ENCODE assay signal across 15 cellular contexts in the genomic region with DNA sequence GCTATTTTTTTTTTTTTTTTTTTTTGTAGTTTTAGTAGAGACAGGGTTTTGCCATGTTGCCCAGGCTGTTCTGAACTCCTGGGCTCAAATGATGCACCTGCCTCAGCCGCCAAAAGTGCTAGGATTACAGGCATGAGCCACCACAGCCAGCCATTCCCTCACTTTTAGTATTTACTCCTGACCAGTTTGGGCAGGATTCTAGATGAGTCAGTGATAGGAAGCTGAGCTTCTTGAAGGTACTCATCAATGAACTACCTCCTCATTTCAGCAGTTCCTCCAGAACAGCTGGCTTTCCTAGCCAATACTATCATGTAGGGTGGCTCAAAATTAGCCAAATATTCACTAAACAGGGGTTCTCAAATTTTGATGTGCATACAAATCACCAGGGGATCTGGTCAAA.
"Had no signal": no experiment of that assay in that cellular context is flagged by ENCODE, and none has a peak within 500 bp of the region (broad histone marks: within the 10 kb centered on the region; RNA-seq: fewer than 3 reads in every experiment).

No MANE protein-coding gene starts in this region.

- H3K27ac ChIP-seq: body of pancreas, coronary artery, left lung, neural progenitor cell had no signal

- DNase-seq: activated CD4-positive, alpha-beta T cell treated with anti-CD3 and anti-CD28 coated beads, Interleukin-2, amount 10 ng/mL, durations not matched to agents 24 days and 14 days; activated CD8-positive, alpha-beta memory T cell treated with anti-CD3 and anti-CD28 coated beads for 24 hours; activated naive CD8-positive, alpha-beta T cell treated with anti-CD3 and anti-CD28 coated beads for 36 hours; amygdala; body of pancreas; islet precursor cell; left lung; naive B cell; stimulated activated CD4-positive, alpha-beta T cell treated with anti-CD3 and anti-CD28 coated beads, Interleukin-1b, Interleukin-23, amount 100 ng/mL, for 48 hours; stimulated activated naive CD8-positive, alpha-beta T cell treated with anti-CD3 and anti-CD28 coated beads, Interleukin-15, amount 100 ng/mL, for 72 hours had no signal

- H3K27ac Mint-ChIP-seq: activated CD4-positive, alpha-beta T cell treated with anti-CD3 and anti-CD28 coated beads, Interleukin-2, amount 10 ng/mL, durations not matched to agents 24 days and 14 days; activated naive CD8-positive, alpha-beta T cell treated with anti-CD3 and anti-CD28 coated beads for 36 hours; naive B cell; neural progenitor cell; stimulated activated naive CD8-positive, alpha-beta T cell treated with anti-CD3 and anti-CD28 coated beads, Interleukin-15, amount 100 ng/mL, for 72 hours; type B pancreatic cell; WTC11 had no signal

- H3K36me3 Mint-ChIP-seq: activated naive CD8-positive, alpha-beta T cell treated with anti-CD3 and anti-CD28 coated beads for 36 hours; naive B cell; neural progenitor cell; type B pancreatic cell; WTC11 had no signal

- H3K9me3 Mint-ChIP-seq: activated CD4-positive, alpha-beta T cell treated with anti-CD3 and anti-CD28 coated beads, Interleukin-2, amount 10 ng/mL, durations not matched to agents 24 days and 14 days; activated naive CD8-positive, alpha-beta T cell treated with anti-CD3 and anti-CD28 coated beads for 36 hours; central memory CD8-positive, alpha-beta T cell; naive B cell; neural progenitor cell; stimulated activated naive CD8-positive, alpha-beta T cell treated with anti-CD3 and anti-CD28 coated beads, Interleukin-15, amount 100 ng/mL, for 72 hours; type B pancreatic cell; WTC11 had no signal

- ATAC-seq: body of pancreas; left lung; stimulated activated naive CD8-positive, alpha-beta T cell treated with anti-CD3 and anti-CD28 coated beads, Interleukin-15, amount 100 ng/mL, for 72 hours; WTC11 had no signal

- H3K27me3 Mint-ChIP-seq: type B pancreatic cell had no signal

- H3K4me1 Mint-ChIP-seq: activated CD4-positive, alpha-beta T cell treated with anti-CD3 and anti-CD28 coated beads, Interleukin-2, amount 10 ng/mL, durations not matched to agents 24 days and 14 days; activated naive CD8-positive, alpha-beta T cell treated with anti-CD3 and anti-CD28 coated beads for 36 hours; central memory CD8-positive, alpha-beta T cell; neural progenitor cell; WTC11 had no signal

- H3K4me3 Mint-ChIP-seq: activated CD4-positive, alpha-beta T cell treated with anti-CD3 and anti-CD28 coated beads, Interleukin-2, amount 10 ng/mL, durations not matched to agents 24 days and 14 days; activated naive CD8-positive, alpha-beta T cell treated with anti-CD3 and anti-CD28 coated beads for 36 hours; central memory CD8-positive, alpha-beta T cell; naive B cell; neural progenitor cell; stimulated activated naive CD8-positive, alpha-beta T cell treated with anti-CD3 and anti-CD28 coated beads, Interleukin-15, amount 100 ng/mL, for 72 hours; type B pancreatic cell; WTC11 had no signal
